ENCODE assay signal across 20 cellular contexts in genomic region chr6:141688916-141689315, GRCh38.
A peak's percentile ranks its signal among the peaks of the same experiment; 100 is the strongest.
DNase-seq lines count a peak whose midpoint lies in the region; ATAC-seq and TF ChIP-seq lines count a peak whose summit lies in the region.
"Had no signal": no experiment of that assay in that cellular context is flagged by ENCODE, and none has a peak within 500 bp of the region (broad histone marks: within the 10 kb centered on the region; RNA-seq: fewer than 3 reads in every experiment).

No MANE protein-coding gene starts in this region.

- H3K27ac ChIP-seq in smooth muscle cell (ENCODE audit: low read depth): no peak overlapping the region
- H3K27ac ChIP-seq: esophagus squamous epithelium, GM23248, heart left ventricle, tibial artery had no signal

- no peak overlapping the region for H3K4me2 ChIP-seq in smooth muscle cell

- no peak for DNase-seq in activated naive CD4-positive, alpha-beta T cell treated with Interleukin-2 at 50 U/mL for 16 hours
- DNase-seq in AML-193 (lab: John Stamatoyannopoulos, UW) (no peak), smooth muscle cell (lab: John Stamatoyannopoulos, UW; ENCODE audit: unreplicated experiment) (no peak)
- no peak for DNase-seq in stimulated activated CD4-positive, alpha-beta T cell treated with anti-CD3 and anti-CD28 coated beads, Interleukin-4, amount 100 ng/mL, for 24 hours
- DNase-seq: activated CD4-positive, CD25-positive, alpha-beta regulatory T cell; activated CD8-positive, alpha-beta memory T cell treated with anti-CD3 and anti-CD28 coated beads, Interleukin-2, amount 50 U/mL, for 4 hours; activated naive CD4-positive, alpha-beta T cell; CD8-positive, alpha-beta memory T cell; esophagus squamous epithelium; GM23248; heart left ventricle; NCI-H2107; right cardiac atrium; stimulated activated CD4-positive, alpha-beta T cell treated with anti-CD3 and anti-CD28 coated beads, Interleukin-2, amount 100 ng/mL, for 24 hours; T-helper 17 cell; tibial artery had no signal

- ATAC-seq in GM18508 (IDR thresholded peaks at IDR 0.05; ENCODE audit: insufficient read depth, unreplicated experiment) (peak; percentile 61), GM21381 (IDR thresholded peaks at IDR 0.05; ENCODE audit: unreplicated experiment) (peak; percentile 70), HG02938 (IDR thresholded peaks at IDR 0.05; ENCODE audit: unreplicated experiment) (peak; percentile 84), HG03521 (IDR thresholded peaks at IDR 0.05; ENCODE audit: unreplicated experiment) (peak; percentile 51)
- ATAC-seq: heart left ventricle, right cardiac atrium, T-helper 17 cell had no signal

- no peaks in the 10 kb centered on the region for H3K36me3 ChIP-seq in smooth muscle cell (ENCODE audit: low read depth)
- H3K36me3 ChIP-seq: esophagus squamous epithelium, heart left ventricle, tibial artery had no signal

- H3K9ac ChIP-seq in smooth muscle cell (ENCODE audit: low read depth): no peak overlapping the region
- H3K9ac ChIP-seq: GM23248 had no signal

- H3K4me3 ChIP-seq in smooth muscle cell: no peak overlapping the region
- H3K4me3 ChIP-seq: esophagus squamous epithelium, GM23248, heart left ventricle, tibial artery had no signal

- no peaks in the 10 kb centered on the region for H3K79me2 ChIP-seq in smooth muscle cell (ENCODE audit: low read depth)

- no peaks in the 10 kb centered on the region for H3K9me3 ChIP-seq in smooth muscle cell (replicated peaks; ENCODE audit: low read depth)
- H3K9me3 ChIP-seq: esophagus squamous epithelium, tibial artery had no signal

- no peaks in the 10 kb centered on the region for H3F3A ChIP-seq in smooth muscle cell (ENCODE audit: low read depth)

- H3K4me1 ChIP-seq in smooth muscle cell (ENCODE audit: low read depth): no peaks in the 10 kb centered on the region
- H3K4me1 ChIP-seq: esophagus squamous epithelium, heart left ventricle, tibial artery had no signal

- WGBS in smooth muscle cell (ENCODE audit: low lambda C conversion rate): 90% methylated on average over 2 of the region's 2 CpGs

- no peak overlapping the region for H2AFZ ChIP-seq in smooth muscle cell (ENCODE audit: low read depth)
- H2AFZ ChIP-seq: GM23248 had no signal

- H3K27me3 ChIP-seq in smooth muscle cell (ENCODE audit: low read depth): no peaks in the 10 kb centered on the region
- H3K27me3 ChIP-seq: esophagus squamous epithelium, heart left ventricle, tibial artery had no signal

- TF ChIP-seq CTCF in smooth muscle cell (IDR thresholded peaks at IDR 0.05; ENCODE audit: borderline replicate concordance, insufficient read depth, poor library complexity, severe bottlenecking): no peak

- H4K20me1 ChIP-seq in smooth muscle cell (ENCODE audit: low read depth): no peaks in the 10 kb centered on the region
